ENCODE assay signal across 12 cellular contexts in genomic region chr20:63640686-63641085, GRCh38. TPM values are rescaled to one million over a fixed set of nuclear protein-coding genes. Genes with fewer than 3 reads are reported as not detected.
DNase-seq lines count a peak whose midpoint lies in the region; ATAC-seq, FAIRE-seq and TF ChIP-seq lines count a peak whose summit lies in the region.
"Not testable (repeated sequence)": the region's sequence is repeated elsewhere in the genome, so short reads cannot be mapped to it uniquely, and the experiment has no call there.
"Had no signal": no experiment of that assay in that cellular context is flagged by ENCODE, and none has a peak within 500 bp of the region (broad histone marks: within the 10 kb centered on the region; RNA-seq: fewer than 3 reads in every experiment).

No MANE protein-coding gene starts in this region.

- H3K4me3 Mint-ChIP-seq in CD4-positive, alpha-beta T cell: peak overlapping the region; percentile 96
- H3K4me3 Mint-ChIP-seq in T-helper 2 cell treated with Interferon-gamma antibody and Interleukin-4, amounts not matched to agents 5 μg/mL and 100 μg/mL, for 36 hours: peak overlapping the region; percentile 96
- peak overlapping the region; percentile 82 for H3K4me3 Mint-ChIP-seq in central memory CD8-positive, alpha-beta T cell

- H3K36me3 Mint-ChIP-seq in CD4-positive, alpha-beta T cell (ENCODE audit: low read depth): peaks cover 25% of the 10 kb centered on the region
- H3K36me3 Mint-ChIP-seq in T-helper 2 cell treated with Interferon-gamma antibody and Interleukin-4, amounts not matched to agents 5 μg/mL and 100 μg/mL, for 36 hours (ENCODE audit: low read depth): peaks cover 11% of the 10 kb centered on the region
- H3K36me3 Mint-ChIP-seq in central memory CD8-positive, alpha-beta T cell (ENCODE audit: insufficient read depth): peaks cover 30% of the 10 kb centered on the region

- not testable (repeated sequence) for H3K27me3 ChIP-seq in CD4-positive, alpha-beta T cell (ENCODE audit: control insufficient read depth, insufficient read depth, low read length); HepG2 (ENCODE audit: control insufficient read depth in 1 of 2, insufficient read depth in 2 of 2, low read length in 2 of 2); gastrocnemius medialis; transverse colon

- not testable (repeated sequence) for H2AFZ ChIP-seq in HepG2 (ENCODE audit: low read length)

- H3K4me1 ChIP-seq in HepG2 (ENCODE audit: insufficient read depth, low read length): peaks cover 22% of the 10 kb centered on the region
- not testable (repeated sequence) for H3K4me1 ChIP-seq in gastrocnemius medialis
- peaks cover 6 to 15% (median 11%) of the 10 kb centered on the region in 4 donors for H3K4me1 ChIP-seq in transverse colon

- in situ Hi-C loops in HepG2 (cut with HindIII; ENCODE audit: extremely low pct_ligation_motif_present, low pct_unique_long_range_greater_than_20kb): not testable (repeated sequence)
- in situ Hi-C loops in gastrocnemius medialis (cut with MboI; ENCODE audit: low sequenced_read_pairs in 4 of 4) (loop anchor here in 1 of 4 donors (25.0 kb wide), 1 partner anchor 103 kb away; the partner anchor contains the start of genes PTK6 and SRMS), transverse colon (cut with MboI; ENCODE audit: low pct_ligation_motif_present in 1 of 4, low pct_unique_long_range_greater_than_20kb in 1 of 4, low sequenced_read_pairs in 3 of 4) (loop anchor here in 1 of 4 donors (25.0 kb wide), 1 partner anchor 103 kb away; the partner anchor contains the start of genes PTK6 and SRMS)

- TSS peak; percentile 44 for BruUV-seq in HepG2 (replicated peaks; lab: Mats Ljungman, UMichigan)

- peaks cover 38% of the 10 kb centered on the region for H3K4me1 Mint-ChIP-seq in CD4-positive, alpha-beta T cell (ENCODE audit: low read depth)
- H3K4me1 Mint-ChIP-seq in T-helper 2 cell treated with Interferon-gamma antibody and Interleukin-4, amounts not matched to agents 5 μg/mL and 100 μg/mL, for 36 hours (ENCODE audit: low read depth): peaks cover 25% of the 10 kb centered on the region
- H3K4me1 Mint-ChIP-seq in central memory CD8-positive, alpha-beta T cell: peaks cover 33% of the 10 kb centered on the region

- not testable (repeated sequence) for TF ChIP-seq CTCF in CD4-positive, alpha-beta T cell (IDR thresholded peaks at IDR 0.05); HepG2 (CRISPR knock-in tag; IDR thresholded peaks at IDR 0.05); gastrocnemius medialis (IDR thresholded peaks at IDR 0.05 in 4 of 5, conservative IDR thresholded peaks at IDR 0.05 in 1 of 5); transverse colon (IDR thresholded peaks at IDR 0.05)

- ATAC-seq in CD4-positive, alpha-beta T cell (ENCODE audit: poor library complexity); central memory CD8-positive, alpha-beta T cell (replicated peaks; ENCODE audit: extremely low read depth, poor library complexity, severe bottlenecking); HepG2; gastrocnemius medialis: not testable (repeated sequence)
- peak; percentile 14 for ATAC-seq in HG03432 (IDR thresholded peaks at IDR 0.05; ENCODE audit: unreplicated experiment)

- not testable (repeated sequence) for H3K9me3 Mint-ChIP-seq in CD4-positive, alpha-beta T cell; T-helper 2 cell treated with Interferon-gamma antibody and Interleukin-4, amounts not matched to agents 5 μg/mL and 100 μg/mL, for 36 hours; central memory CD8-positive, alpha-beta T cell

- H3K9me3 ChIP-seq in CD4-positive, alpha-beta T cell (ENCODE audit: control insufficient read depth, low read length); HepG2 (ENCODE audit: low read length); gastrocnemius medialis; transverse colon: not testable (repeated sequence)

- not testable (repeated sequence) for H3K4me3 ChIP-seq in HepG2 (replicated peaks in 1 of 3; ENCODE audit: insufficient read depth in 1 of 3, low read depth in 2 of 3, low read length in 3 of 3)
- peak overlapping the region in 2 of 4 donors; percentile 7 to 60 for H3K4me3 ChIP-seq in gastrocnemius medialis
- peak overlapping the region in 3 of 4 donors; percentile 2 to 19 (median 9) for H3K4me3 ChIP-seq in transverse colon

- FAIRE-seq in HepG2 (lab: Jason Lieb, UNC): not testable (repeated sequence)

- H3K27me3 Mint-ChIP-seq in CD4-positive, alpha-beta T cell; T-helper 2 cell treated with Interferon-gamma antibody and Interleukin-4, amounts not matched to agents 5 μg/mL and 100 μg/mL, for 36 hours (ENCODE audit: low read depth); central memory CD8-positive, alpha-beta T cell: not testable (repeated sequence)

- H3K4me2 ChIP-seq in HepG2 (ENCODE audit: low read depth, low read length): not testable (repeated sequence)

- H3K9ac ChIP-seq in HepG2 (ENCODE audit: insufficient read depth, low read depth, low read length): not testable (repeated sequence)

- intact Hi-C loops in CD4-positive, alpha-beta T cell (cut with DNase I, micrococcal nuclease): loop anchor here in 1 of 2 experiments (1.0 kb wide), 1 partner anchor 13 kb away; the partner anchor contains the start of gene GMEB2
- intact Hi-C loops in HepG2 (cut with micrococcal nuclease; ENCODE audit: unreplicated experiment); transverse colon (cut with DNase I; ENCODE audit: low total_unique reads): not testable (repeated sequence)
- intact Hi-C loops in gastrocnemius medialis (cut with DNase I; ENCODE audit: low total_unique reads): loop anchor here (1.0 to 5.0 kb wide), 2 partner anchors 13 to 97 kb away; partner anchors contain the start of genes GMEB2, LIME1 and SLC2A4RG

- not testable (repeated sequence) for TF ChIP-seq POLR2A in HepG2 (IDR thresholded peaks at IDR 0.05; ENCODE audit: insufficient read depth in 1 of 2, low read depth in 2 of 2, low read length in 2 of 2); gastrocnemius medialis (IDR thresholded peaks at IDR 0.05); transverse colon (IDR thresholded peaks at IDR 0.05)

- H3K27ac ChIP-seq in CD4-positive, alpha-beta T cell (ENCODE audit: low read depth, low read length): peak overlapping the region; percentile 78
- not testable (repeated sequence) for H3K27ac ChIP-seq in HepG2 (ENCODE audit: extremely low read length, insufficient read depth, low read length)
- peak overlapping the region in 3 of 4 donors; percentile 75 to 80 (median 79) for H3K27ac ChIP-seq in gastrocnemius medialis
- H3K27ac ChIP-seq in transverse colon: peak overlapping the region; percentile 56 to 74 (median 64)

- DNase-seq in CD4-positive, alpha-beta T cell: peak in 6 of 10 experiments; percentile 15 to 58 (median 34)
- not testable (repeated sequence) for DNase-seq in T-helper 2 cell treated with Interferon-gamma antibody and Interleukin-4, amounts not matched to agents 5 μg/mL and 100 μg/mL, for 36 hours (ENCODE audit: low spot score); central memory CD8-positive, alpha-beta T cell (ENCODE audit: low spot score in 2 of 2); HepG2 (ENCODE audit: low spot score); gastrocnemius medialis
- peak; percentile 45 to 50 for DNase-seq in activated T-cell treated with anti-CD3 and anti-CD28 coated beads, Interleukin-2, amount 50 U/mL, for 48 hours
- peak; percentile 27 for DNase-seq in transverse colon

- H3K79me2 ChIP-seq in HepG2 (ENCODE audit: insufficient read depth, low read length): not testable (repeated sequence)

- not testable (repeated sequence) for H3K36me3 ChIP-seq in HepG2 (replicated peaks in 1 of 2; ENCODE audit: control insufficient read depth in 1 of 2, insufficient read depth in 2 of 2, low read length in 2 of 2); gastrocnemius medialis; transverse colon

- CTCF ChIA-PET in CD4-positive, alpha-beta T cell (lab: Charles Lee): interaction anchor here (1.6 kb wide), 1 partner anchor 103 kb away, joined by 13 read pairs; the partner anchor contains the start of gene PTK6
- CTCF ChIA-PET in HepG2 (lab: Yijun Ruan, JAX; ENCODE audit: low intra/inter-chr PET ratio, low total read pairs): not testable (repeated sequence)

- POLR2A ChIA-PET in CD4-positive, alpha-beta T cell (lab: Charles Lee): interaction anchor here (1.3 to 8.9 kb wide), 8 partner anchors 14 to 120 kb away, joined by 4 to 449 read pairs (median 25); partner anchors contain the start of genes GMEB2, HELZ2, LIME1 and PTK6
- POLR2A ChIA-PET in HepG2 (lab: Yijun Ruan, JAX): not testable (repeated sequence)

- H4K20me1 ChIP-seq in HepG2 (ENCODE audit: insufficient read depth, low read length): not testable (repeated sequence)

- TF ChIP-seq EP300 in HepG2 (IDR thresholded peaks at IDR 0.05; ENCODE audit: low read depth in 2 of 2, low read length in 2 of 2); HepG2 (CRISPR knock-in tag; IDR thresholded peaks at IDR 0.05; ENCODE audit: borderline replicate concordance); transverse colon (IDR thresholded peaks at IDR 0.05; ENCODE audit: low read depth): not testable (repeated sequence)

- 97% methylated on average over 5 of the region's 17 CpGs for WGBS in HepG2 (ENCODE audit: low lambda C conversion rate)
- 70% methylated on average over 2 of the region's 17 CpGs; no CpG with 5 or more reads in 1 of the 2 donors for WGBS in transverse colon (ENCODE audit: low coverage in 1 of 2), 2 donors

- not testable (repeated sequence) for TF ChIP-seq RAD21 in HepG2 (CRISPR knock-in tag; IDR thresholded peaks at IDR 0.05)

- H3K27ac Mint-ChIP-seq in CD4-positive, alpha-beta T cell: peak overlapping the region; percentile 98
- H3K27ac Mint-ChIP-seq in T-helper 2 cell treated with Interferon-gamma antibody and Interleukin-4, amounts not matched to agents 5 μg/mL and 100 μg/mL, for 36 hours: peak overlapping the region; percentile 100
- H3K27ac Mint-ChIP-seq in central memory CD8-positive, alpha-beta T cell (ENCODE audit: low read depth): not testable (repeated sequence)

RNA-seq across cellular contexts. Expression of gene STMN3, which starts 12.5 kb away (rescaled TPM):
- 100 to 1,000 TPM; 122 to 127 TPM for total RNA-seq in CD4-positive, alpha-beta T cell
- total RNA-seq in HepG2 (2016; rRNA removed; fragmentation: Illumina TruSeq; extraction: Trizol): 28.1 and 48.3 TPM in 2 replicates
- 9.7 and 10.6 TPM in 2 replicates for total RNA-seq in HepG2 (2016; cell fraction: cytosol; rRNA removed; fragmentation: Illumina TruSeq; extraction: Trizol; ENCODE audit: low read depth)
- total RNA-seq in HepG2 (2016; cell fraction: insoluble cytoplasmic fraction; rRNA removed; fragmentation: Illumina TruSeq; extraction: Trizol): 26.7 and 50.6 TPM in 2 replicates
- total RNA-seq in HepG2 (2016; cell fraction: membrane; rRNA removed; fragmentation: Illumina TruSeq; extraction: Trizol): 20.0 and 20.9 TPM in 2 replicates
- 36.8 and 43.1 TPM in 2 replicates for total RNA-seq in HepG2 (2016; cell fraction: nucleus; rRNA removed; fragmentation: Illumina TruSeq; extraction: Trizol)
- 21.0 and 28.5 TPM in 2 replicates for polyA plus RNA-seq in HepG2 (2011; rRNA removed)
- 22.7 and 33.5 TPM in 2 replicates for polyA plus RNA-seq in HepG2 (2011; cell fraction: cytosol; rRNA removed)
- 98.2 and 123 TPM in 2 replicates for polyA plus RNA-seq in HepG2 (2011; cell fraction: nucleus; rRNA removed)
- polyA plus RNA-seq in HepG2 (2012): 13.1 and 18.3 TPM in 2 replicates
- 10.7 and 12.2 TPM in 2 replicates for polyA plus RNA-seq in HepG2 (2016; cell fraction: cytosol; fragmentation: Illumina TruSeq; extraction: Trizol; ENCODE audit: low read depth)
- 28.3 and 29.5 TPM in 2 replicates for polyA plus RNA-seq in HepG2 (2016; cell fraction: insoluble cytoplasmic fraction; fragmentation: Illumina TruSeq; extraction: Trizol; ENCODE audit: low read depth)
- polyA plus RNA-seq in HepG2 (2016; cell fraction: membrane; fragmentation: Illumina TruSeq; extraction: Trizol; ENCODE audit: low read depth): 16.2 and 16.7 TPM in 2 replicates
- polyA plus RNA-seq in HepG2 (2016; cell fraction: nucleus; fragmentation: Illumina TruSeq; extraction: Trizol; ENCODE audit: insufficient read depth, low read depth): 84.0 and 90.0 TPM in 2 replicates
- 1.7 and 23.2 TPM in 2 replicates for polyA minus RNA-seq in HepG2 (2011; rRNA and poly(A)+ RNA removed; ENCODE audit: low replicate concordance)
- 8.5 and 11.0 TPM in 2 replicates for polyA minus RNA-seq in HepG2 (2011; cell fraction: cytosol; rRNA and poly(A)+ RNA removed)
- polyA minus RNA-seq in HepG2 (2011; cell fraction: nucleus; rRNA and poly(A)+ RNA removed): 3.3 and 5.6 TPM in 2 replicates
- total RNA-seq in gastrocnemius medialis: 1 to 10 TPM in 1 of 4 donors, under 1 TPM in 3; 0.51 to 1.9 (median 0.88) TPM
- 1 to 10 TPM in 3 of 4 donors, under 1 TPM in 1; 0.75 to 7.1 (median 4.4) TPM for total RNA-seq in transverse colon
- total RNA-seq: bronchial epithelial cell had no signal

RNA-seq across cellular contexts. Expression of gene GMEB2, which starts 13.8 kb away (rescaled TPM):
- 10 to 100 TPM; 32.9 to 34.0 TPM for total RNA-seq in CD4-positive, alpha-beta T cell
- total RNA-seq in HepG2 (2016; rRNA removed; fragmentation: Illumina TruSeq; extraction: Trizol) (11.6 and 12.4 TPM in 2 replicates), gastrocnemius medialis (10 to 100 TPM in 1 of 4 donors, 1 to 10 TPM in 3; 6.1 to 14.3 (median 6.8) TPM), transverse colon (10 to 100 TPM in 3 of 4 donors, 1 to 10 TPM in 1; 9.0 to 20.3 (median 13.5) TPM)
- 2.2 and 2.3 TPM in 2 replicates for total RNA-seq in HepG2 (2016; cell fraction: cytosol; rRNA removed; fragmentation: Illumina TruSeq; extraction: Trizol; ENCODE audit: low read depth)
- 9.6 and 12.4 TPM in 2 replicates for total RNA-seq in HepG2 (2016; cell fraction: insoluble cytoplasmic fraction; rRNA removed; fragmentation: Illumina TruSeq; extraction: Trizol)
- total RNA-seq in HepG2 (2016; cell fraction: membrane; rRNA removed; fragmentation: Illumina TruSeq; extraction: Trizol): 6.9 and 7.8 TPM in 2 replicates
- 7.8 and 10.3 TPM in 2 replicates for total RNA-seq in HepG2 (2016; cell fraction: nucleus; rRNA removed; fragmentation: Illumina TruSeq; extraction: Trizol)
- polyA plus RNA-seq in HepG2 (2011; rRNA removed): 10.6 and 11.5 TPM in 2 replicates
- polyA plus RNA-seq in HepG2 (2011; cell fraction: cytosol; rRNA removed): 8.5 and 9.9 TPM in 2 replicates
- 20.2 and 24.4 TPM in 2 replicates for polyA plus RNA-seq in HepG2 (2011; cell fraction: nucleus; rRNA removed)
- polyA plus RNA-seq in HepG2 (2012): 6.9 and 8.7 TPM in 2 replicates
- 1.5 TPM in 2 replicates for polyA plus RNA-seq in HepG2 (2016; cell fraction: cytosol; fragmentation: Illumina TruSeq; extraction: Trizol; ENCODE audit: low read depth)
- 9.6 and 12.8 TPM in 2 replicates for polyA plus RNA-seq in HepG2 (2016; cell fraction: insoluble cytoplasmic fraction; fragmentation: Illumina TruSeq; extraction: Trizol; ENCODE audit: low read depth)
- polyA plus RNA-seq in HepG2 (2016; cell fraction: membrane; fragmentation: Illumina TruSeq; extraction: Trizol; ENCODE audit: low read depth): 3.9 and 4.4 TPM in 2 replicates
- polyA plus RNA-seq in HepG2 (2016; cell fraction: nucleus; fragmentation: Illumina TruSeq; extraction: Trizol; ENCODE audit: insufficient read depth, low read depth): 17.0 TPM in 2 replicates
- 9.4 and 15.1 TPM in 2 replicates for polyA minus RNA-seq in HepG2 (2011; rRNA and poly(A)+ RNA removed; ENCODE audit: low replicate concordance)
- polyA minus RNA-seq in HepG2 (2011; cell fraction: cytosol; rRNA and poly(A)+ RNA removed): 6.5 and 6.7 TPM in 2 replicates
- polyA minus RNA-seq in HepG2 (2011; cell fraction: nucleus; rRNA and poly(A)+ RNA removed): 5.6 and 6.2 TPM in 2 replicates

RNA-seq across cellular contexts. Expression of gene RTEL1, which starts 17.4 kb away (rescaled TPM):
- 10 to 100 TPM; 25.5 to 27.6 TPM for total RNA-seq in CD4-positive, alpha-beta T cell
- total RNA-seq in HepG2 (2016; rRNA removed; fragmentation: Illumina TruSeq; extraction: Trizol) (10.9 and 21.8 TPM in 2 replicates), gastrocnemius medialis (1 to 10 TPM; 2.4 to 9.1 (median 6.0) TPM), transverse colon (10 to 100 TPM; 18.8 to 84.9 (median 24.1) TPM)
- 1.6 and 2.4 TPM in 2 replicates for total RNA-seq in HepG2 (2016; cell fraction: cytosol; rRNA removed; fragmentation: Illumina TruSeq; extraction: Trizol; ENCODE audit: low read depth)
- 8.3 and 23.6 TPM in 2 replicates for total RNA-seq in HepG2 (2016; cell fraction: insoluble cytoplasmic fraction; rRNA removed; fragmentation: Illumina TruSeq; extraction: Trizol)
- 4.7 and 6.3 TPM in 2 replicates for total RNA-seq in HepG2 (2016; cell fraction: membrane; rRNA removed; fragmentation: Illumina TruSeq; extraction: Trizol)
- total RNA-seq in HepG2 (2016; cell fraction: nucleus; rRNA removed; fragmentation: Illumina TruSeq; extraction: Trizol): 34.3 and 37.2 TPM in 2 replicates
- polyA plus RNA-seq in HepG2 (2011; rRNA removed): 29.5 and 36.4 TPM in 2 replicates
- 3.8 and 9.1 TPM in 2 replicates for polyA plus RNA-seq in HepG2 (2011; cell fraction: cytosol; rRNA removed)
- polyA plus RNA-seq in HepG2 (2011; cell fraction: nucleus; rRNA removed): 268 and 385 TPM in 2 replicates
- polyA plus RNA-seq in HepG2 (2012): 16.7 and 17.6 TPM in 2 replicates
- 1.9 TPM in 2 replicates for polyA plus RNA-seq in HepG2 (2016; cell fraction: cytosol; fragmentation: Illumina TruSeq; extraction: Trizol; ENCODE audit: low read depth)
- polyA plus RNA-seq in HepG2 (2016; cell fraction: insoluble cytoplasmic fraction; fragmentation: Illumina TruSeq; extraction: Trizol; ENCODE audit: low read depth): 8.6 and 15.7 TPM in 2 replicates
- 4.9 and 5.5 TPM in 2 replicates for polyA plus RNA-seq in HepG2 (2016; cell fraction: membrane; fragmentation: Illumina TruSeq; extraction: Trizol; ENCODE audit: low read depth)
- 117 and 129 TPM in 2 replicates for polyA plus RNA-seq in HepG2 (2016; cell fraction: nucleus; fragmentation: Illumina TruSeq; extraction: Trizol; ENCODE audit: insufficient read depth, low read depth)
- 47.6 and 86.8 TPM in 2 replicates for polyA minus RNA-seq in HepG2 (2011; rRNA and poly(A)+ RNA removed; ENCODE audit: low replicate concordance)
- 5.5 and 5.7 TPM in 2 replicates for polyA minus RNA-seq in HepG2 (2011; cell fraction: cytosol; rRNA and poly(A)+ RNA removed)
- 78.0 and 85.2 TPM in 2 replicates for polyA minus RNA-seq in HepG2 (2011; cell fraction: nucleus; rRNA and poly(A)+ RNA removed)

RNA-seq across cellular contexts. Expression of gene TNFRSF6B, which starts 55.8 kb away (rescaled TPM):
- 1 to 10 TPM; 2.5 to 2.6 TPM for total RNA-seq in CD4-positive, alpha-beta T cell
- total RNA-seq in HepG2 (2016; rRNA removed; fragmentation: Illumina TruSeq; extraction: Trizol) (not detected in 2 replicates), gastrocnemius medialis (1 to 10 TPM; 1.2 to 4.8 (median 3.1) TPM), transverse colon (10 to 100 TPM in 3 of 4 donors, 1 to 10 TPM in 1; 4.2 to 34.4 (median 13.6) TPM)
- not detected in 2 replicates for total RNA-seq in HepG2 (2016; cell fraction: cytosol; rRNA removed; fragmentation: Illumina TruSeq; extraction: Trizol; ENCODE audit: low read depth)
- total RNA-seq in HepG2 (2016; cell fraction: insoluble cytoplasmic fraction; rRNA removed; fragmentation: Illumina TruSeq; extraction: Trizol): not detected in 2 replicates
- total RNA-seq in HepG2 (2016; cell fraction: membrane; rRNA removed; fragmentation: Illumina TruSeq; extraction: Trizol): not detected in 2 replicates
- total RNA-seq in HepG2 (2016; cell fraction: nucleus; rRNA removed; fragmentation: Illumina TruSeq; extraction: Trizol): not detected in 2 replicates
- polyA plus RNA-seq in HepG2 (2011; rRNA removed): 0.24 and 0.86 TPM in 2 replicates
- 0.45 and 1.3 TPM in 2 replicates for polyA plus RNA-seq in HepG2 (2011; cell fraction: cytosol; rRNA removed)
- 22.5 and 36.0 TPM in 2 replicates for polyA plus RNA-seq in HepG2 (2011; cell fraction: nucleus; rRNA removed)
- polyA plus RNA-seq in HepG2 (2012): 0.55 TPM in 1 of 2 replicates, not detected in the other
- polyA plus RNA-seq in HepG2 (2016; cell fraction: cytosol; fragmentation: Illumina TruSeq; extraction: Trizol; ENCODE audit: low read depth): 0.45 and 0.48 TPM in 2 replicates
- 0.32 TPM in 1 of 2 replicates, not detected in the other for polyA plus RNA-seq in HepG2 (2016; cell fraction: insoluble cytoplasmic fraction; fragmentation: Illumina TruSeq; extraction: Trizol; ENCODE audit: low read depth)
- 0.37 and 0.71 TPM in 2 replicates for polyA plus RNA-seq in HepG2 (2016; cell fraction: membrane; fragmentation: Illumina TruSeq; extraction: Trizol; ENCODE audit: low read depth)
- polyA plus RNA-seq in HepG2 (2016; cell fraction: nucleus; fragmentation: Illumina TruSeq; extraction: Trizol; ENCODE audit: insufficient read depth, low read depth): not detected in 2 replicates
- not detected in 2 replicates for polyA minus RNA-seq in HepG2 (2011; rRNA and poly(A)+ RNA removed; ENCODE audit: low replicate concordance)
- not detected in 2 replicates for polyA minus RNA-seq in HepG2 (2011; cell fraction: cytosol; rRNA and poly(A)+ RNA removed)
- polyA minus RNA-seq in HepG2 (2011; cell fraction: nucleus; rRNA and poly(A)+ RNA removed): not detected in 2 replicates
- total RNA-seq: A673, frontal cortex, mesothelial cell of epicardium had no signal
